ENCODE assay signal across 31 cellular contexts in the genomic region with DNA sequence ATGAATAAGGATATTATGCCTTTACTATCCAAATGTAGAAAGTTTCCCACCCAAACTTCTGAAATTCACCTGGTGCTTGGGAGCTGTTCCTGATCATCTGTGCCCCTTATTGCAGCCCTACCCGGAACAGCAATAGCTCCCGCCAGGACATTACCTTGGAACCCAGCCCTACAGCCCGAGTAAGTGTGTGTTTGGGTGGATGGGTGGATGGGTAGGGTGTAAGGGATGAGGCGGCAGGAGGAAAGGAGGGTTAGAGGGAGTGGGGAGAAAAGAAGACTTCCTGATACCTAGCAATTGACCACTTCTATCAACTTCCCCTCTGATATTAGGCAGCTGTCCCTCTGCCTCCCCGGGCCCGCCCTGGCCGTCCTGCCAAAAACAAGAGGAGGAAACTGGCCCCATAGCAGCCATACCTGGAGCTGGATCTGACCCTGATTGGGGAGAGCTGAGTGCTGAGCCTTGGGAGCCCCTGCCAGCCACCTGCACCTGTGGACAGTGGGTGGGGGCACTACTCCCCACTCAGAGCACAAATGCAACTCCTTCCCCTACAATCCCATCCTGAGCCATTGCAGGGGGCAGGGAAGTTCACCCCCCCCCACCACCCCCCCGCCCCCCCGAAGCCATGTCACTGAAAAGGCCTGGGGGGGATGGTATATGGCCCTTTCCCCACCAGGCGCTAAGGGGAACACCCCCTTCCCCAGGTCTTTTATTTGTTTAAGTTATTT. TPM values are rescaled to one million over a fixed set of nuclear protein-coding genes. Genes with fewer than 3 reads are reported as not detected.
A peak's percentile ranks its signal among the peaks of the same experiment; 100 is the strongest.
DNase-seq lines count a peak whose midpoint lies in the region; ATAC-seq and TF ChIP-seq lines count a peak whose summit lies in the region.
"Had no signal": no experiment of that assay in that cellular context is flagged by ENCODE, and none has a peak within 500 bp of the region (broad histone marks: within the 10 kb centered on the region; RNA-seq: fewer than 3 reads in every experiment).

No MANE protein-coding gene starts in this region.

- H3K27me3 Mint-ChIP-seq in natural killer cell (ENCODE audit: low read depth in 2 of 2), result no peaks in the 10 kb centered on the region
- no peaks in the 10 kb centered on the region for H3K27me3 Mint-ChIP-seq in natural killer cell treated with Interleukin-12 subunit alpha and Interleukin-12 subunit beta and Interleukin-15 and Interleukin-18, amount 100 ng/mL, for 72 hours
- H3K27me3 Mint-ChIP-seq in T-helper 17 cell, result no peaks in the 10 kb centered on the region
- H3K27me3 Mint-ChIP-seq in naive B cell, result no peaks in the 10 kb centered on the region
- H3K27me3 Mint-ChIP-seq: activated CD4-positive, alpha-beta T cell treated with anti-CD3 and anti-CD28 coated beads, Interleukin-2, amount 10 ng/mL, durations not matched to agents 24 days and 14 days; IgD-negative memory B cell had no signal

- H3K4me3 Mint-ChIP-seq in natural killer cell, result no peak overlapping the region
- no peak overlapping the region for H3K4me3 Mint-ChIP-seq in natural killer cell treated with Interleukin-12 subunit alpha and Interleukin-12 subunit beta and Interleukin-15 and Interleukin-18, amount 100 ng/mL, for 72 hours
- H3K4me3 Mint-ChIP-seq in T-helper 17 cell, result no peak overlapping the region
- H3K4me3 Mint-ChIP-seq in naive B cell, result no peak overlapping the region
- H3K4me3 Mint-ChIP-seq: activated CD4-positive, alpha-beta T cell treated with anti-CD3 and anti-CD28 coated beads, Interleukin-2, amount 10 ng/mL, durations not matched to agents 24 days and 14 days; neural progenitor cell had no signal

- intact Hi-C loops in natural killer cell (cut with micrococcal nuclease), result no loop called here

- ATAC-seq in natural killer cell (no peak), T-helper 17 cell (no peak), naive B cell (ENCODE audit: low read depth in 2 of 2) (no peak), GM18520 (IDR thresholded peaks at IDR 0.05; ENCODE audit: unreplicated experiment) (no peak), HG02852 (IDR thresholded peaks at IDR 0.05; ENCODE audit: unreplicated experiment) (no peak)
- no peak for ATAC-seq in natural killer cell treated with Interleukin-12 subunit alpha and Interleukin-12 subunit beta and Interleukin-15 and Interleukin-18, amount 100 ng/mL, for 72 hours
- ATAC-seq: heart right ventricle, mucosa of descending colon, right cardiac atrium had no signal

- TF ChIP-seq CTCF in natural killer cell (IDR thresholded peaks at IDR 0.05), result no peak

- peak overlapping the region; percentile 64 to 71 for H3K27ac Mint-ChIP-seq in natural killer cell
- H3K27ac Mint-ChIP-seq in natural killer cell treated with Interleukin-12 subunit alpha and Interleukin-12 subunit beta and Interleukin-15 and Interleukin-18, amount 100 ng/mL, for 72 hours, result peak overlapping the region in 1 of 2 donors; percentile 35
- peak overlapping the region; percentile 60 for H3K27ac Mint-ChIP-seq in T-helper 17 cell
- H3K27ac Mint-ChIP-seq in naive B cell, result peak overlapping the region in 4 of 6 donors; percentile 11 to 60 (median 46)
- H3K27ac Mint-ChIP-seq: activated CD4-positive, alpha-beta T cell treated with anti-CD3 and anti-CD28 coated beads, Interleukin-2, amount 10 ng/mL, durations not matched to agents 24 days and 14 days; neural progenitor cell had no signal

- no peaks in the 10 kb centered on the region for H3K9me3 ChIP-seq in T-helper 17 cell (ENCODE audit: control insufficient read depth, low read length, poor library complexity, severe bottlenecking)
- H3K9me3 ChIP-seq: adrenal gland, esophagus muscularis mucosa, heart right ventricle, mucosa of descending colon, stomach, uterus had no signal

- DNase-seq in natural killer cell (no peak), T-helper 17 cell (no peak), naive B cell (no peak), retina (no peak)
- DNase-seq in natural killer cell treated with Interleukin-12 subunit alpha and Interleukin-12 subunit beta and Interleukin-15 and Interleukin-18, amount 100 ng/mL, for 72 hours (ENCODE audit: low spot score), result no peak
- DNase-seq: activated CD4-positive, alpha-beta T cell treated with anti-CD3 and anti-CD28 coated beads, Interleukin-2, amount 10 ng/mL, durations not matched to agents 24 days and 14 days; activated naive CD4-positive, alpha-beta T cell; activated T-cell treated with anti-CD3 and anti-CD28 coated beads, Interleukin-2, amount 50 U/mL, for 48 hours; adrenal gland; cerebellar nuclear complex; COR-L47; foreskin fibroblast; HCEC 1CT; heart right ventricle; mucosa of descending colon; NCI-H1048; NCI-H1694; NCI-H446; posterior cingulate gyrus; right cardiac atrium; stimulated activated CD4-positive, alpha-beta T cell treated with anti-CD3 and anti-CD28 coated beads, Interleukin-1b, Interleukin-23, amount 100 ng/mL, for 48 hours; stomach; SW 1271; T1000; uterus had no signal

- H3K36me3 Mint-ChIP-seq in natural killer cell, result peaks cover 15% of the 10 kb centered on the region
- H3K36me3 Mint-ChIP-seq in natural killer cell treated with Interleukin-12 subunit alpha and Interleukin-12 subunit beta and Interleukin-15 and Interleukin-18, amount 100 ng/mL, for 72 hours, result peaks cover 19% of the 10 kb centered on the region
- peaks cover 2% of the 10 kb centered on the region for H3K36me3 Mint-ChIP-seq in T-helper 17 cell (ENCODE audit: low read depth)
- peaks cover 0 to 10% of the 10 kb centered on the region in 2 donors for H3K36me3 Mint-ChIP-seq in naive B cell
- H3K36me3 Mint-ChIP-seq: IgD-negative memory B cell had no signal

- peaks cover 7 to 35% of the 10 kb centered on the region in 2 donors for H3K4me1 Mint-ChIP-seq in natural killer cell
- H3K4me1 Mint-ChIP-seq in natural killer cell treated with Interleukin-12 subunit alpha and Interleukin-12 subunit beta and Interleukin-15 and Interleukin-18, amount 100 ng/mL, for 72 hours (ENCODE audit: low read depth in 2 of 2), result peaks cover 7 to 13% of the 10 kb centered on the region in 2 donors
- peaks cover 17% of the 10 kb centered on the region for H3K4me1 Mint-ChIP-seq in T-helper 17 cell
- peaks cover 16 to 18% (median 16%) of the 10 kb centered on the region in 3 donors for H3K4me1 Mint-ChIP-seq in naive B cell

- H3K9me3 Mint-ChIP-seq in natural killer cell (no peaks in the 10 kb centered on the region), naive B cell (no peaks in the 10 kb centered on the region)
- no peaks in the 10 kb centered on the region for H3K9me3 Mint-ChIP-seq in natural killer cell treated with Interleukin-12 subunit alpha and Interleukin-12 subunit beta and Interleukin-15 and Interleukin-18, amount 100 ng/mL, for 72 hours
- H3K9me3 Mint-ChIP-seq: activated CD4-positive, alpha-beta T cell treated with anti-CD3 and anti-CD28 coated beads, Interleukin-2, amount 10 ng/mL, durations not matched to agents 24 days and 14 days; IgD-negative memory B cell; neural progenitor cell had no signal

RNA-seq across cellular contexts. Expression of a gene that starts 6.4 kb away (rescaled TPM):
- total RNA-seq in natural killer cell, result 100 to 1,000 TPM; 130 to 142 (median 139) TPM
- total RNA-seq in natural killer cell treated with Interleukin-12 subunit alpha and Interleukin-12 subunit beta and Interleukin-15 and Interleukin-18, amount 100 ng/mL, for 72 hours, result 100 to 1,000 TPM in 1 of 2 donors, 10 to 100 TPM in 1; 94.1 to 123 TPM
- total RNA-seq in T-helper 17 cell, result 10 to 100 TPM; 82.4 to 93.5 TPM
- 1 to 10 TPM; 1.8 to 8.2 (median 5.0) TPM for polyA plus RNA-seq in naive B cell (ENCODE audit: low read depth in 6 of 6)

RNA-seq across cellular contexts. Expression of a gene that starts 8.7 kb away (rescaled TPM):
- 100 to 1,000 TPM; 117 to 318 (median 182) TPM for total RNA-seq in natural killer cell
- total RNA-seq in natural killer cell treated with Interleukin-12 subunit alpha and Interleukin-12 subunit beta and Interleukin-15 and Interleukin-18, amount 100 ng/mL, for 72 hours, result 10 to 100 TPM; 22.2 to 39.8 TPM
- 100 to 1,000 TPM; 115 to 145 TPM for total RNA-seq in T-helper 17 cell
- 10 to 100 TPM; 33.3 to 62.2 (median 51.0) TPM for polyA plus RNA-seq in naive B cell (ENCODE audit: low read depth in 6 of 6)

RNA-seq across cellular contexts. Expression of a gene that starts 18.0 kb away (rescaled TPM):
- total RNA-seq in natural killer cell (10 to 100 TPM; 65.5 to 76.5 (median 71.8) TPM), T-helper 17 cell (10 to 100 TPM; 63.9 to 78.8 TPM)
- 10 to 100 TPM; 94.2 to 98.7 TPM for total RNA-seq in natural killer cell treated with Interleukin-12 subunit alpha and Interleukin-12 subunit beta and Interleukin-15 and Interleukin-18, amount 100 ng/mL, for 72 hours
- 10 to 100 TPM; 65.6 to 87.3 (median 71.2) TPM for polyA plus RNA-seq in naive B cell (ENCODE audit: low read depth in 6 of 6)

RNA-seq across cellular contexts. Expression of a gene that starts 20.9 kb away (rescaled TPM):
- total RNA-seq in natural killer cell (under 1 TPM; 0.09 to 0.40 (median 0.16) TPM), T-helper 17 cell (under 1 TPM; 0.35 to 0.63 TPM)
- total RNA-seq in natural killer cell treated with Interleukin-12 subunit alpha and Interleukin-12 subunit beta and Interleukin-15 and Interleukin-18, amount 100 ng/mL, for 72 hours, result 1 to 10 TPM in 1 of 2 donors, under 1 TPM in 1; 0.29 to 2.0 TPM
- not detected for polyA plus RNA-seq in naive B cell (ENCODE audit: low read depth in 6 of 6)
- total RNA-seq: G401 had no signal
- polyA plus RNA-seq: IgD-negative memory B cell had no signal

RNA-seq across cellular contexts. Expression of a gene that starts 41.1 kb away (rescaled TPM):
- total RNA-seq in natural killer cell (100 to 1,000 TPM; 200 to 237 (median 218) TPM), T-helper 17 cell (100 to 1,000 TPM; 175 to 180 TPM)
- total RNA-seq in natural killer cell treated with Interleukin-12 subunit alpha and Interleukin-12 subunit beta and Interleukin-15 and Interleukin-18, amount 100 ng/mL, for 72 hours, result 100 to 1,000 TPM; 336 to 446 TPM
- polyA plus RNA-seq in naive B cell (ENCODE audit: low read depth in 6 of 6), result 10 to 100 TPM; 53.1 to 78.7 (median 63.0) TPM
